ENCODE assay signal across 14 cellular contexts in genomic region chr5:28523887-28524637, GRCh38.
DNase-seq lines count a peak whose midpoint lies in the region; ATAC-seq and TF ChIP-seq lines count a peak whose summit lies in the region.
"Had no signal": no experiment of that assay in that cellular context is flagged by ENCODE, and none has a peak within 500 bp of the region (broad histone marks: within the 10 kb centered on the region; RNA-seq: fewer than 3 reads in every experiment).

No MANE protein-coding gene starts in this region.

- no peaks in the 10 kb centered on the region for H3F3A ChIP-seq in PC-3 (ENCODE audit: low read length, unreplicated experiment)

- no peaks in the 10 kb centered on the region for H4K20me1 ChIP-seq in PC-3 (ENCODE audit: low read length)

- H3K9me3 ChIP-seq in PC-3 (ENCODE audit: low read length), result no peaks in the 10 kb centered on the region
- H3K9me3 ChIP-seq: gastroesophageal sphincter had no signal

- H3K27me3 ChIP-seq in PC-3 (ENCODE audit: low read length), result no peaks in the 10 kb centered on the region
- H3K27me3 ChIP-seq: gastroesophageal sphincter, transverse colon had no signal

- ATAC-seq in PC-3, result peak; percentile 94
- ATAC-seq in GM21737 (IDR thresholded peaks at IDR 0.05; ENCODE audit: unreplicated experiment), result no peak
- ATAC-seq: activated T-cell treated with anti-CD3 and anti-CD28 coated beads, Interleukin-2, amount 50 U/mL, for 4 hours; gastroesophageal sphincter had no signal

- peaks cover 13% of the 10 kb centered on the region; the same call in 1 of the 2 replicates for H3K4me1 ChIP-seq in PC-3 (ENCODE audit: insufficient read depth, low read length)
- H3K4me1 ChIP-seq: transverse colon had no signal

- no TSS peak for BruUV-seq in PC-3 (replicated peaks; lab: Mats Ljungman, UMichigan)

- CTCF ChIA-PET in PC-3 (lab: Charles Lee), result no interaction called here

- peak; percentile 11 for DNase-seq in ELF-1 (ENCODE audit: low read depth, low spot score)
- DNase-seq in PC-3, result peak; percentile 70
- peak; percentile 95 for DNase-seq in dedifferentiated amniotic fluid mesenchymal stem cell (ENCODE audit: extremely low spot score)
- peak; percentile 68 for DNase-seq in myocyte (ENCODE audit: low read depth)
- no peak for DNase-seq in activated CD4-positive, alpha-beta T cell treated with anti-CD3 and anti-CD28 coated beads, Interleukin-2, amount 50 U/mL, for 48 hours
- no peak for DNase-seq in stimulated activated CD4-positive, alpha-beta T cell treated with anti-CD3 and anti-CD28 coated beads, Interleukin-1b, Interleukin-23, amount 100 ng/mL, for 48 hours
- no peak for DNase-seq in posterior cingulate gyrus
- DNase-seq: activated T-cell treated with anti-CD3 and anti-CD28 coated beads, Interleukin-2, amount 50 U/mL, for 4 hours; central memory CD4-positive, alpha-beta T cell; NCI-H2081; transverse colon had no signal

- no peak for TF ChIP-seq CTCF in PC-3 (conservative IDR thresholded peaks at IDR 0.05; ENCODE audit: low read depth, low read length)

- intact Hi-C loops in PC-3 (cut with micrococcal nuclease), result no loop called here
- intact Hi-C loops in posterior cingulate gyrus (cut with DNase I), result no loop called here

- no peak overlapping the region for H2AFZ ChIP-seq in PC-3 (ENCODE audit: low read length)

- H3K27ac ChIP-seq in PC-3 (ENCODE audit: low read length), result peak overlapping the region; percentile 6; the same call in 1 of the 2 replicates
- H3K27ac ChIP-seq: transverse colon, VCaP had no signal

- H3K9ac ChIP-seq in PC-3 (ENCODE audit: low read length), result no peak overlapping the region

- no peaks in the 10 kb centered on the region for H3K9me2 ChIP-seq in PC-3 (replicated peaks; ENCODE audit: low read length)

- no peak overlapping the region for H3K4me3 ChIP-seq in PC-3 (ENCODE audit: low read length)
- H3K4me3 ChIP-seq: gastroesophageal sphincter, transverse colon had no signal

- POLR2A ChIA-PET in PC-3 (lab: Charles Lee; ENCODE audit: unreplicated experiment), result no interaction called here

- no peaks in the 10 kb centered on the region for H3K36me3 ChIP-seq in PC-3 (ENCODE audit: low read depth, low read length)
- H3K36me3 ChIP-seq: gastroesophageal sphincter, transverse colon had no signal

- no peaks in the 10 kb centered on the region for H3K79me2 ChIP-seq in PC-3 (ENCODE audit: low read length)

- no peak overlapping the region for H3K4me2 ChIP-seq in PC-3 (ENCODE audit: low read length)

Comparison
In these comparisons a context has a peak if more than half of its experiments do, and no peak if none do; other contexts are left out.
1. DNase-seq: peak in ELF-1 (single experiment), PC-3 (single experiment), dedifferentiated amniotic fluid mesenchymal stem cell (single experiment) and myocyte (single experiment); none in activated CD4-positive, alpha-beta T cell treated with anti-CD3 and anti-CD28 coated beads, Interleukin-2, amount 50 U/mL, for 48 hours (0 of 2), stimulated activated CD4-positive, alpha-beta T cell treated with anti-CD3 and anti-CD28 coated beads, Interleukin-1b, Interleukin-23, amount 100 ng/mL, for 48 hours (single experiment) and posterior cingulate gyrus (0 of 10).